In the genomic region with DNA sequence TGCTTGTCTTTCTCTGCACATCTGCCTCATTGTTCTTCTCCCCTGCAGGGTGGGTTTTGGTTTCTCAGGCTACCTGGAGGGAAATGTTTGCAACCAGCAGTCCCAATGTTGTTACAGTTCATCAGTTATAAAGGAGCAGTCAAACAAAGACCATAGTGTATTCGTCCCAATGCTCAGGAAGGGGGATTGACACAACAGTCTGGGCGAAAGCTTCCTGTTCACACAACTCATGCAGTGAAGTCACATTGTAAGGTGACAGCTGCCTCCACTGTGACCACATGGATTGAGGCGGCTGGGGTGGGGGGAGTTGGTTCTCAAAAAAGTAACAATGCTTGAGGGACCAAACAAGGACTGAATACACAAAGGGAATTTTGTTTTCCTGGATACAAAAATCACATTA, we compare ENCODE assay signal across 19 cellular contexts. TPM values are rescaled to one million over a fixed set of nuclear protein-coding genes. Genes with fewer than 3 reads are reported as not detected.
DNase-seq lines count a peak whose midpoint lies in the region; ATAC-seq and TF ChIP-seq lines count a peak whose summit lies in the region.
"Had no signal": no experiment of that assay in that cellular context is flagged by ENCODE, and none has a peak within 500 bp of the region (broad histone marks: within the 10 kb centered on the region; RNA-seq: fewer than 3 reads in every experiment).

No MANE protein-coding gene starts in this region.

- H3K9me3 ChIP-seq in spleen, result peaks cover 4 to 28% (median 12%) of the 10 kb centered on the region in 8 donors

- no peaks in the 10 kb centered on the region for H3K36me3 ChIP-seq in spleen

- H3K27ac ChIP-seq in spleen, result no peak overlapping the region
- H3K27ac ChIP-seq: A549 had no signal

- no peaks in the 10 kb centered on the region for H3K4me1 Mint-ChIP-seq in HFFc6 (ENCODE audit: low read depth)
- H3K4me1 Mint-ChIP-seq: GM23338 had no signal

- H3K4me1 ChIP-seq in spleen, result no peaks in the 10 kb centered on the region
- H3K4me1 ChIP-seq: A549 had no signal

- H3K4me3 ChIP-seq in spleen, result no peak overlapping the region
- H3K4me3 ChIP-seq: A549, GM23338 had no signal

- no peak for ATAC-seq in left colon
- ATAC-seq: A549, GM23338, HCT116 had no signal

- no peaks in the 10 kb centered on the region for H3K27me3 ChIP-seq in spleen (replicated peaks in 1 of 7)

- WGBS in spleen, 5 donors, result 31 to 55% (median 51%) methylated on average over 3 of the region's 3 CpGs

- DNase-seq in Ammon's horn (ENCODE audit: low spot score) (peak; percentile 57), NCI-H146 (lab: John Stamatoyannopoulos, UW) (peak; percentile 80), foreskin melanocyte (peak; percentile 10), pons (ENCODE audit: low spot score) (peak; percentile 89), spleen (no peak), left colon (no peak), HFFc6 (no peak)
- DNase-seq: GF-D8, KG1, NCI-H1417 treated with DMSO at 0.1 percent for 48 hours, NCI-H2107, NCI-H226, NCI-H526 treated with DMSO at 0.1 percent for 48 hours, OCI-M1, SHP77 treated with DMSO at 0.1 percent for 48 hours had no signal

- TF ChIP-seq CTCF in spleen (IDR thresholded peaks at IDR 0.05 in 8 of 11, conservative IDR thresholded peaks at IDR 0.05 in 3 of 11), result no peak
- no peak for TF ChIP-seq CTCF in HFFc6 (IDR thresholded peaks at IDR 0.05)

- H3K4me3 Mint-ChIP-seq in HFFc6, result no peak overlapping the region
- H3K4me3 Mint-ChIP-seq: GM23338 had no signal

- H3K27ac Mint-ChIP-seq in HFFc6, result no peak overlapping the region
- H3K27ac Mint-ChIP-seq: GM23338 had no signal

- no peak for TF ChIP-seq POLR2A in spleen (IDR thresholded peaks at IDR 0.05)

- peaks cover 7% of the 10 kb centered on the region; the same call in 1 of the 2 replicates for H3K9me3 Mint-ChIP-seq in HFFc6

- H3K27me3 Mint-ChIP-seq in HFFc6 (ENCODE audit: insufficient read depth), result peaks cover 7% of the 10 kb centered on the region; the same call in 1 of the 2 replicates

- intact Hi-C loops in spleen (cut with DNase I; ENCODE audit: low total_unique reads), result no loop called here
- intact Hi-C loops in left colon (cut with DNase I, micrococcal nuclease), result no loop called here

- no peaks in the 10 kb centered on the region for H3K36me3 Mint-ChIP-seq in HFFc6 (ENCODE audit: low read depth)

RNA-seq across cellular contexts. Expression of gene TF, which starts 28.8 kb away (rescaled TPM):
- total RNA-seq in spleen, result 1 to 10 TPM; 1.7 to 9.8 (median 3.4) TPM
- 10 to 100 TPM in 2 of 3 donors, 1 to 10 TPM in 1; 2.3 to 81.8 (median 15.5) TPM for polyA plus RNA-seq in spleen
- 1 to 10 TPM in 1 of 2 donors, under 1 TPM in 1; 0.85 to 2.6 TPM for total RNA-seq in left colon
- total RNA-seq in HFFc6 (2021; fragmentation: NEBNext Ultra II Directional; extraction: Animal tissue kit (Norgen Biotek cat#: 25700)), result under 1 TPM in 5 of 6 experiments, not detected in 1; under 0.01 to 0.13 (median 0.02) TPM
- total RNA-seq: Daoy had no signal

RNA-seq across cellular contexts. Expression of gene TOPBP1, which starts 55.7 kb away (rescaled TPM):
- total RNA-seq in spleen, result 10 to 100 TPM; 28.1 to 61.9 (median 37.6) TPM
- polyA plus RNA-seq in spleen, result 10 to 100 TPM; 11.0 to 12.4 (median 11.2) TPM
- total RNA-seq in left colon, result 10 to 100 TPM; 20.4 to 22.1 TPM
- 10 to 100 TPM; 14.5 to 24.7 (median 22.7) TPM for total RNA-seq in HFFc6 (2021; fragmentation: NEBNext Ultra II Directional; extraction: Animal tissue kit (Norgen Biotek cat#: 25700))

Comparison
In these comparisons a context has a peak if more than half of its experiments do, and no peak if none do; other contexts are left out.
1. DNase-seq: peak in Ammon's horn (single experiment), NCI-H146 (single experiment), foreskin melanocyte (single experiment) and pons (single experiment); none in spleen (single experiment), left colon (0 of 2) and HFFc6 (single experiment).